ENCODE assay signal across 18 cellular contexts in the genomic region with DNA sequence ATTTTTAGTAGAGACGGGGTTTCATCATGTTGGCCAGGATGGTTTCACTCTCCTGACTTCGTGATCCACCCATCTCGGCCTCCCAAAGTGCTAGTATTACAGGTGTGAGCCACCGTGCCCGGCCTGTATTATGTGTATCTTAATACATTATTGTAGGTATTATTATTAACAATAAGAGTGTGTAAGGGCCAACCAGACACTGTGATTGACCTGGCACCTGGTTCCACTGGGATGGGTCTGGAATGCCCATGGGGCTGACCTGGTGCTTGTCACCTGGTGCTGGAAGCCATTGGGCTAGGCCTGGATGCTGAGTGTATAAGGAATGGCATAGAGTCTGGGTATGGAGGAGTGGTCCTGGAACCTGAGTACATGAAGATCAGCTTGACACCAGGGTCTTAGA.
DNase-seq lines count a peak whose midpoint lies in the region; ATAC-seq, FAIRE-seq and TF ChIP-seq lines count a peak whose summit lies in the region.
"Had no signal": no experiment of that assay in that cellular context is flagged by ENCODE, and none has a peak within 500 bp of the region (broad histone marks: within the 10 kb centered on the region; RNA-seq: fewer than 3 reads in every experiment).

No MANE protein-coding gene starts in this region.

- no peak overlapping the region for H3K4me2 ChIP-seq in astrocyte (ENCODE audit: low read length)
- H3K4me2 ChIP-seq: GM23338 had no signal

- DNase-seq in astrocyte (ENCODE audit: low read depth) (no peak), kidney (peak; percentile 18), posterior vena cava (ENCODE audit: low spot score) (peak; percentile 38), SKM-1 (lab: John Stamatoyannopoulos, UW; ENCODE audit: unreplicated experiment) (no peak)
- no peak for DNase-seq in activated CD4-positive, alpha-beta T cell treated with anti-CD3 and anti-CD28 coated beads, Interleukin-2, amount 10 ng/mL, durations not matched to agents 7 days and 5 days
- DNase-seq: C1 segment of cervical spinal cord; Calu3; CD4-positive, alpha-beta memory T cell; COR-L47; DMS53; DMS79 treated with DMSO at 0.1 percent for 48 hours; GF-D8; H9 had no signal

- H3K27me3 ChIP-seq in astrocyte (ENCODE audit: insufficient read depth, low read length): no peaks in the 10 kb centered on the region

- no peak overlapping the region for H3K27ac ChIP-seq in astrocyte (ENCODE audit: low read depth, low read length)
- no peak overlapping the region for H3K27ac ChIP-seq in kidney (ENCODE audit: low read depth in 2 of 2, low read length in 2 of 2)

- H2AFZ ChIP-seq in astrocyte (ENCODE audit: low read depth, low read length): no peak overlapping the region
- H2AFZ ChIP-seq: GM23338 had no signal

- no peaks in the 10 kb centered on the region for H3K27me3 Mint-ChIP-seq in astrocyte (ENCODE audit: low read depth, unreplicated experiment)
- H3K27me3 Mint-ChIP-seq in stimulated activated memory B cell treated with anti-CD40 and anti-IgM and Interleukin-4, amounts not matched to agents 10 μg/mL and 1 μg/mL and 100 μg/mL, for 72 hours: no peaks in the 10 kb centered on the region
- H3K27me3 Mint-ChIP-seq in activated CD4-positive, alpha-beta T cell treated with anti-CD3 and anti-CD28 coated beads, Interleukin-2, amount 10 ng/mL, durations not matched to agents 7 days and 5 days: no peaks in the 10 kb centered on the region
- H3K27me3 Mint-ChIP-seq: CD4-positive, alpha-beta memory T cell had no signal

- H3K36me3 ChIP-seq in astrocyte (ENCODE audit: insufficient read depth, low read length) (no peaks in the 10 kb centered on the region), kidney (ENCODE audit: control insufficient read depth in 1 of 2, insufficient read depth in 2 of 2, low read length in 2 of 2) (no peaks in the 10 kb centered on the region)

- no peaks in the 10 kb centered on the region for H4K20me1 ChIP-seq in astrocyte (ENCODE audit: insufficient read depth, low read length)

- H3K79me2 ChIP-seq in astrocyte (ENCODE audit: insufficient read depth, low read length): no peaks in the 10 kb centered on the region

- POLR2A ChIA-PET in activated CD4-positive, alpha-beta T cell treated with anti-CD3 and anti-CD28 coated beads, Interleukin-2, amount 10 ng/mL, durations not matched to agents 7 days and 5 days (lab: Charles Lee): no interaction called here

- intact Hi-C loops in kidney (cut with DNase I) (no loop called here), posterior vena cava (cut with DNase I) (no loop called here)

- CTCF ChIA-PET in activated CD4-positive, alpha-beta T cell treated with anti-CD3 and anti-CD28 coated beads, Interleukin-2, amount 10 ng/mL, durations not matched to agents 7 days and 5 days (lab: Charles Lee): no interaction called here

- H3K4me1 ChIP-seq in astrocyte (ENCODE audit: insufficient read depth, low read length) (no peaks in the 10 kb centered on the region), kidney (ENCODE audit: control insufficient read depth in 1 of 2, insufficient read depth in 1 of 2, low read depth in 1 of 2, low read length in 2 of 2) (no peaks in the 10 kb centered on the region)

- no peak overlapping the region for H3K4me3 Mint-ChIP-seq in astrocyte (ENCODE audit: unreplicated experiment)
- no peak overlapping the region for H3K4me3 Mint-ChIP-seq in stimulated activated memory B cell treated with anti-CD40 and anti-IgM and Interleukin-4, amounts not matched to agents 10 μg/mL and 1 μg/mL and 100 μg/mL, for 72 hours
- H3K4me3 Mint-ChIP-seq in activated CD4-positive, alpha-beta T cell treated with anti-CD3 and anti-CD28 coated beads, Interleukin-2, amount 10 ng/mL, durations not matched to agents 7 days and 5 days: no peak overlapping the region
- H3K4me3 Mint-ChIP-seq: CD4-positive, alpha-beta memory T cell; GM23338; H9 had no signal

- H3K4me3 ChIP-seq in astrocyte (ENCODE audit: insufficient read depth, low read depth, low read length) (no peak overlapping the region), kidney (ENCODE audit: low read length in 2 of 2) (no peak overlapping the region)
- H3K4me3 ChIP-seq: GM23338 had no signal

- peak; percentile 8 for ATAC-seq in stimulated activated memory B cell treated with anti-CD40 and anti-IgM and Interleukin-4, amounts not matched to agents 10 μg/mL and 1 μg/mL and 100 μg/mL, for 72 hours
- ATAC-seq: GM23338, HCT116 had no signal

- H3K36me3 Mint-ChIP-seq in astrocyte (ENCODE audit: low read depth, unreplicated experiment): no peaks in the 10 kb centered on the region
- no peaks in the 10 kb centered on the region for H3K36me3 Mint-ChIP-seq in stimulated activated memory B cell treated with anti-CD40 and anti-IgM and Interleukin-4, amounts not matched to agents 10 μg/mL and 1 μg/mL and 100 μg/mL, for 72 hours
- H3K36me3 Mint-ChIP-seq in activated CD4-positive, alpha-beta T cell treated with anti-CD3 and anti-CD28 coated beads, Interleukin-2, amount 10 ng/mL, durations not matched to agents 7 days and 5 days (ENCODE audit: low read depth): no peaks in the 10 kb centered on the region
- H3K36me3 Mint-ChIP-seq: CD4-positive, alpha-beta memory T cell had no signal

- no peak for TF ChIP-seq CTCF in astrocyte (IDR thresholded peaks at IDR 0.05; ENCODE audit: insufficient read depth, low read depth, low read length)
- no peak for TF ChIP-seq CTCF in kidney (IDR thresholded peaks at IDR 0.05; ENCODE audit: borderline replicate concordance, extremely low read depth, insufficient read depth)

- no peaks in the 10 kb centered on the region for H3K9me3 Mint-ChIP-seq in astrocyte (ENCODE audit: unreplicated experiment)
- peaks cover 3% of the 10 kb centered on the region for H3K9me3 Mint-ChIP-seq in stimulated activated memory B cell treated with anti-CD40 and anti-IgM and Interleukin-4, amounts not matched to agents 10 μg/mL and 1 μg/mL and 100 μg/mL, for 72 hours
- H3K9me3 Mint-ChIP-seq in activated CD4-positive, alpha-beta T cell treated with anti-CD3 and anti-CD28 coated beads, Interleukin-2, amount 10 ng/mL, durations not matched to agents 7 days and 5 days: no peaks in the 10 kb centered on the region
- H3K9me3 Mint-ChIP-seq: GM23338, H9 had no signal

- H3K4me1 Mint-ChIP-seq in astrocyte (ENCODE audit: low read depth, unreplicated experiment): no peaks in the 10 kb centered on the region
- no peaks in the 10 kb centered on the region for H3K4me1 Mint-ChIP-seq in stimulated activated memory B cell treated with anti-CD40 and anti-IgM and Interleukin-4, amounts not matched to agents 10 μg/mL and 1 μg/mL and 100 μg/mL, for 72 hours
- H3K4me1 Mint-ChIP-seq in activated CD4-positive, alpha-beta T cell treated with anti-CD3 and anti-CD28 coated beads, Interleukin-2, amount 10 ng/mL, durations not matched to agents 7 days and 5 days: no peaks in the 10 kb centered on the region
- H3K4me1 Mint-ChIP-seq: CD4-positive, alpha-beta memory T cell; GM23338; H9 had no signal

- no peak overlapping the region for H3K9ac ChIP-seq in astrocyte (ENCODE audit: low read length)
- no peak overlapping the region for H3K9ac ChIP-seq in kidney (ENCODE audit: low read length in 2 of 2)

- H3K9me3 ChIP-seq in astrocyte (ENCODE audit: insufficient read depth, low read depth, low read length): no peaks in the 10 kb centered on the region
- H3K9me3 ChIP-seq in kidney (ENCODE audit: control insufficient read depth in 1 of 2, low read length in 2 of 2): no peaks in the 10 kb centered on the region

- H3K27ac Mint-ChIP-seq in astrocyte (ENCODE audit: unreplicated experiment): peak overlapping the region; percentile 10
- H3K27ac Mint-ChIP-seq in stimulated activated memory B cell treated with anti-CD40 and anti-IgM and Interleukin-4, amounts not matched to agents 10 μg/mL and 1 μg/mL and 100 μg/mL, for 72 hours: no peak overlapping the region
- H3K27ac Mint-ChIP-seq in activated CD4-positive, alpha-beta T cell treated with anti-CD3 and anti-CD28 coated beads, Interleukin-2, amount 10 ng/mL, durations not matched to agents 7 days and 5 days: no peak overlapping the region
- H3K27ac Mint-ChIP-seq: CD4-positive, alpha-beta memory T cell; GM23338 had no signal

- FAIRE-seq in astrocyte (lab: Jason Lieb, UNC) (no peak), kidney (lab: Jason Lieb, UNC) (no peak)
- FAIRE-seq: GM12891, GM18507 had no signal

Comparison
In these comparisons a context has a peak if more than half of its experiments do, and no peak if none do; other contexts are left out.
1. DNase-seq: peak in kidney (single experiment) and posterior vena cava (single experiment); none in astrocyte (single experiment), activated CD4-positive, alpha-beta T cell treated with anti-CD3 and anti-CD28 coated beads, Interleukin-2, amount 10 ng/mL, durations not matched to agents 7 days and 5 days (single experiment) and SKM-1 (single experiment).